ENCODE assay signal across 9 cellular contexts in the genomic region with DNA sequence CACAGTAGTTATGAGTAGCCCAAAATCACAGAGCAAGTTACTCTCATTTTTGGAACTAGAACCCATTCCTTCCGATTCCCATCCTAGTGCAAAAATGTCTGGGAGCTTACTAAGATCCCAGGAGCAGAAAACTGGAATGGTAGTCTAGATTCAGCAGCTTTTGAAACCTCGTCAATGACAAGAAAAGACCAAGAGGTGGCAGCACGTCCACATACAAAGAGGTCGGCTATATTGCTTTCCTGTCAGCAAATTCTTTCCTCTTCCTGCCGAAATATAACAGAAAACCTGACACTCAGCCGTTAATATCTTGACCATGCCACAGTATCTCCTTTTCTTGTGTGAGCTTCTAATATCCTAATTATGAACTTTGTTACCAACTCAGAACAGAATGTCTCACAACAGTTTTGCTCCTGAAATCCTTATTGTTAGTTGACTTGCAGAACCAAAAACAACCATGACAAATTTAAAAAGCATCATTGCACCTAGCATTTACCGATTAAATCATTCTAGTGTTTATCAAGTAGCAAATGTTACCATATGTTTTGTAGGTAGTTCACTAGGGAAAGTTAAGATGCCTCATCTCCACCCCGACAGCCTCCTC.
DNase-seq lines count a peak whose midpoint lies in the region; ATAC-seq and TF ChIP-seq lines count a peak whose summit lies in the region.
"Had no signal": no experiment of that assay in that cellular context is flagged by ENCODE, and none has a peak within 500 bp of the region (broad histone marks: within the 10 kb centered on the region; RNA-seq: fewer than 3 reads in every experiment).

No MANE protein-coding gene starts in this region.

- H3K27ac ChIP-seq in CD8-positive, alpha-beta T cell (ENCODE audit: low read depth, low read length): no peak overlapping the region
- H3K27ac ChIP-seq in liver (ENCODE audit: low read depth in 1 of 2, low read length in 2 of 2) (no peak overlapping the region), upper lobe of right lung (no peak overlapping the region)

- H3K27me3 ChIP-seq in CD8-positive, alpha-beta T cell (ENCODE audit: insufficient read depth, low read length): no peaks in the 10 kb centered on the region
- no peaks in the 10 kb centered on the region for H3K27me3 ChIP-seq in liver (ENCODE audit: control insufficient read depth in 4 of 4, insufficient read depth in 4 of 4, low read length in 3 of 4)
- no peaks in the 10 kb centered on the region for H3K27me3 ChIP-seq in upper lobe of right lung

- peak; percentile 89 to 91 for TF ChIP-seq RAD21 in liver (IDR thresholded peaks at IDR 0.05)

- no peak overlapping the region for H3K27ac Mint-ChIP-seq in CD8-positive, alpha-beta T cell
- H3K27ac Mint-ChIP-seq: T-helper 1 cell treated with Interleukin-12 subunit alpha and Interleukin-12 subunit beta and Interleukin-4 antibody, amounts not matched to agents 30 μg/mL and 1 μg/mL, for 36 hours had no signal

- H3K4me3 ChIP-seq in CD8-positive, alpha-beta T cell (ENCODE audit: low read depth, low read length): no peak overlapping the region
- H3K4me3 ChIP-seq in Jurkat, Clone E6-1 (ENCODE audit: low read length): no peak overlapping the region
- no peak overlapping the region for H3K4me3 ChIP-seq in liver (ENCODE audit: low read depth in 1 of 3, low read length in 3 of 3)
- H3K4me3 ChIP-seq in upper lobe of right lung: no peak overlapping the region

- H3K9me3 ChIP-seq in CD8-positive, alpha-beta T cell (ENCODE audit: low read length): no peaks in the 10 kb centered on the region
- H3K9me3 ChIP-seq in liver (ENCODE audit: control insufficient read depth in 4 of 4, low read length in 3 of 4): no peaks in the 10 kb centered on the region
- no peaks in the 10 kb centered on the region for H3K9me3 ChIP-seq in upper lobe of right lung

- H3K4me1 Mint-ChIP-seq in CD8-positive, alpha-beta T cell (ENCODE audit: low read depth): no peaks in the 10 kb centered on the region

- 17% methylated on average over 8 of the region's 8 CpGs for WGBS in liver

- no peaks in the 10 kb centered on the region for H3K36me3 Mint-ChIP-seq in CD8-positive, alpha-beta T cell

- H3K27me3 Mint-ChIP-seq in CD8-positive, alpha-beta T cell (ENCODE audit: low read depth): peaks cover 5% of the 10 kb centered on the region

- H3K36me3 ChIP-seq in CD8-positive, alpha-beta T cell (ENCODE audit: insufficient read depth, low read length): no peaks in the 10 kb centered on the region
- H3K36me3 ChIP-seq in liver (ENCODE audit: control insufficient read depth in 4 of 4, insufficient read depth in 3 of 4, low read depth in 1 of 4, low read length in 3 of 4) (no peaks in the 10 kb centered on the region), upper lobe of right lung (no peaks in the 10 kb centered on the region)

- POLR2A ChIA-PET in CD8-positive, alpha-beta T cell (lab: Charles Lee): no interaction called here

- peak; percentile 25 for TF ChIP-seq CTCF in CD8-positive, alpha-beta T cell (IDR thresholded peaks at IDR 0.05)
- TF ChIP-seq CTCF in liver (IDR thresholded peaks at IDR 0.05; ENCODE audit: low read depth, low read length, missing input control): peak; percentile 67
- TF ChIP-seq CTCF in upper lobe of right lung (IDR thresholded peaks at IDR 0.05): peak; percentile 77

- no peaks in the 10 kb centered on the region for H3K9me3 Mint-ChIP-seq in CD8-positive, alpha-beta T cell
- H3K9me3 Mint-ChIP-seq: T-helper 1 cell treated with Interleukin-12 subunit alpha and Interleukin-12 subunit beta and Interleukin-4 antibody, amounts not matched to agents 30 μg/mL and 1 μg/mL, for 36 hours had no signal

- no peak overlapping the region for H3K4me3 Mint-ChIP-seq in CD8-positive, alpha-beta T cell
- H3K4me3 Mint-ChIP-seq: T-helper 1 cell treated with Interleukin-12 subunit alpha and Interleukin-12 subunit beta and Interleukin-4 antibody, amounts not matched to agents 30 μg/mL and 1 μg/mL, for 36 hours had no signal

- ATAC-seq in CD8-positive, alpha-beta T cell: no peak
- ATAC-seq in GM18511 (IDR thresholded peaks at IDR 0.05; ENCODE audit: unreplicated experiment): peak; percentile 69
- ATAC-seq in upper lobe of right lung: peak; percentile 89
- no peak for ATAC-seq in HG02571 (IDR thresholded peaks at IDR 0.05; ENCODE audit: unreplicated experiment)

- CTCF ChIA-PET in CD8-positive, alpha-beta T cell (lab: Charles Lee): interaction anchor here (1.2 to 3.3 kb wide), 2 partner anchors 409 to 412 kb away, joined by 3 to 31 read pairs; no protein-coding TSS in a partner anchor

- peak in 1 of 7 experiments; percentile 18 for DNase-seq in CD8-positive, alpha-beta T cell
- DNase-seq in Jurkat, Clone E6-1 (ENCODE audit: low read depth, low spot score): peak; percentile 56
- peak; percentile 71 for DNase-seq in RKO (ENCODE audit: low spot score)
- peak; percentile 73 for DNase-seq in dedifferentiated amniotic fluid mesenchymal stem cell (ENCODE audit: extremely low spot score)
- DNase-seq in upper lobe of right lung: no peak

- no peak overlapping the region for H3K9ac ChIP-seq in liver (ENCODE audit: low read depth in 1 of 2, low read length in 2 of 2)

- intact Hi-C loops in CD8-positive, alpha-beta T cell (cut with DNase I, micrococcal nuclease): loop anchor here in 1 of 2 experiments (1.0 to 10.0 kb wide), 3 partner anchors 408 to 643 kb away; no protein-coding TSS in a partner anchor
- intact Hi-C loops in upper lobe of right lung (cut with DNase I): loop anchor here (5.0 kb wide), 1 partner anchor 411 kb away; no protein-coding TSS in a partner anchor

- no peaks in the 10 kb centered on the region for H3K4me1 ChIP-seq in CD8-positive, alpha-beta T cell (ENCODE audit: insufficient read depth, low read length)
- peaks cover 0 to 3% (median 1%) of the 10 kb centered on the region in 4 donors for H3K4me1 ChIP-seq in liver (ENCODE audit: control insufficient read depth in 4 of 4, insufficient read depth in 4 of 4, low read length in 3 of 4)
- peaks cover 3% of the 10 kb centered on the region for H3K4me1 ChIP-seq in upper lobe of right lung

TF ChIP-seq in liver, 16 proteins besides CTCF, POLR2A, EP300 and RAD21:
- TF ChIP-seq TAF1 (conservative IDR thresholded peaks at IDR 0.05) (no peak), EGR1 (IDR thresholded peaks at IDR 0.05; ENCODE audit: low read depth in 2 of 2) (no peak), HNF4G (IDR thresholded peaks at IDR 0.05) (no peak), HNF4A (conservative IDR thresholded peaks at IDR 0.05) (no peak)
- TF ChIP-seq, protein P1, sequence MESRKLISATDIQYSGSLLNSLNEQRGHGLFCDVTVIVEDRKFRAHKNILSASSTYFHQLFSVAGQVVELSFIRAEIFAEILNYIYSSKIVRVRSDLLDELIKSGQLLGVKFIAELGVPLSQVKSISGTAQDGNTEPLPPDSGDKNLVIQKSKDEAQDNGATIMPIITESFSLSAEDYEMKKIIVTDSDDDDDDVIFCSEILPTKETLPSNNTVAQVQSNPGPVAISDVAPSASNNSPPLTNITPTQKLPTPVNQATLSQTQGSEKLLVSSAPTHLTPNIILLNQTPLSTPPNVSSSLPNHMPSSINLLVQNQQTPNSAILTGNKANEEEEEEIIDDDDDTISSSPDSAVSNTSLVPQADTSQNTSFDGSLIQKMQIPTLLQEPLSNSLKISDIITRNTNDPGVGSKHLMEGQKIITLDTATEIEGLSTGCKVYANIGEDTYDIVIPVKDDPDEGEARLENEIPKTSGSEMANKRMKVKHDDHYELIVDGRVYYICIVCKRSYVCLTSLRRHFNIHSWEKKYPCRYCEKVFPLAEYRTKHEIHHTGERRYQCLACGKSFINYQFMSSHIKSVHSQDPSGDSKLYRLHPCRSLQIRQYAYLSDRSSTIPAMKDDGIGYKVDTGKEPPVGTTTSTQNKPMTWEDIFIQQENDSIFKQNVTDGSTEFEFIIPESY (IDR thresholded peaks at IDR 0.05): no peak

Comparison
In these comparisons a context has a peak if more than half of its experiments do, and no peak if none do; other contexts are left out.
1. ATAC-seq: peak in GM18511 (single experiment) and upper lobe of right lung (single experiment); none in CD8-positive, alpha-beta T cell (single experiment) and HG02571 (single experiment).
2. CTCF ChIP-seq: peak in every context shown above with its lines; median percentile 77 in upper lobe of right lung; 67 in liver; 25 in CD8-positive, alpha-beta T cell.